Comparison of ENCODE assay signal across 24 cellular contexts in the genomic region with DNA sequence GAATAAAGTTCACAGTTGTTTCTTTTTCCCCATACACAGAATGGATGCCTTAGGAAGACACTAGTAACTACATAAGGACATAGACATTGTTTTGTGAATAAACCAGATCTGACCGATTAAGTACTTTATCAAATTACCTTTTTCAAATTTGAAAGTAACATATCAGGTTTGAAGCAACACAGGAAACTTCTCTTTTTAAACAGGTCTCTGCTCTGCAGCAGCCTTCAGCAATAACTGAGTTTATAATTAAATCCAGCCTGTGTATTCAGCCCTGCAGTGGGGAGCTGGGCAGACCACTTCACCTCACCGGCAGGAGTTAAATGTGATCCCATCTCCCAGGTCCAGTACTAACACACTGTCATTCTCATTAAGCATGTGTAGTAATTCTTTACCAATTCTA.
"Had no signal": no experiment of that assay in that cellular context is flagged by ENCODE, and none has a peak within 500 bp of the region (broad histone marks: within the 10 kb centered on the region; RNA-seq: fewer than 3 reads in every experiment).

No MANE protein-coding gene starts in this region.

- H3K27ac ChIP-seq: brain microvascular endothelial cell, cardiac muscle cell, SJSA1 had no signal

- H3K36me3 ChIP-seq: brain microvascular endothelial cell, cardiac muscle cell, SJSA1 had no signal

- H3K27me3 ChIP-seq: brain microvascular endothelial cell, cardiac muscle cell, SJSA1 had no signal

- H3K9me3 ChIP-seq: SJSA1 had no signal

- ATAC-seq: activated CD8-positive, alpha-beta memory T cell treated with anti-CD3 and anti-CD28 coated beads, Interleukin-2, amount 10 ng/mL, durations not matched to agents 7 days and 5 days; activated naive CD4-positive, alpha-beta T cell treated with anti-CD3 and anti-CD28 coated beads, Interleukin-2, amount 50 U/mL, for 72 hours; T-cell had no signal

- H3K4me1 ChIP-seq: SJSA1 had no signal

- H3K4me3 ChIP-seq: cardiac muscle cell, SJSA1 had no signal

- DNase-seq: activated B cell treated with CpG ODN at 0.5 μM for 24 hours; activated CD4-positive, alpha-beta T cell treated with anti-CD3 and anti-CD28 coated beads for 1 hour; activated CD4-positive, alpha-beta T cell treated with anti-CD3 and anti-CD28 coated beads, Interleukin-2, amount 10 ng/mL, durations not matched to agents 24 days and 14 days; activated CD4-positive, alpha-beta T cell treated with anti-CD3 and anti-CD28 coated beads, Interleukin-2, amount 50 U/mL, for 48 hours; activated CD8-positive, alpha-beta memory T cell treated with anti-CD3 and anti-CD28 coated beads, Interleukin-2, amount 10 ng/mL, durations not matched to agents 7 days and 5 days; activated effector memory CD4-positive, alpha-beta T cell treated with anti-CD3 and anti-CD28 coated beads, Interleukin-2, amount 50 U/mL, for 16 hours; activated naive CD4-positive, alpha-beta T cell treated with Interleukin-2 at 50 U/mL for 16 hours; activated T-cell treated with anti-CD3 and anti-CD28 coated beads, Interleukin-2, amount 50 U/mL, for 24 hours; brain microvascular endothelial cell; KG1; NCI-H1092; NCI-H1417; NCI-H1930; NCI-H345; NCI-H510A; NCI-H774; NK-92 treated with Interleukin-12 subunit alpha and Interleukin-12 subunit beta, amount 100 ng/mL, for 24 hours; SHP77; T-cell; T-helper 2 cell; T1000 had no signal
